Comparison of ENCODE assay signal across 8 cellular contexts in genomic region chr5:180799902-180800801, GRCh38. TPM values are rescaled to one million over a fixed set of nuclear protein-coding genes. Genes with fewer than 3 reads are reported as not detected.
DNase-seq lines count a peak whose midpoint lies in the region; ATAC-seq and TF ChIP-seq lines count a peak whose summit lies in the region.

No MANE protein-coding gene starts in this region.

- no peak for DNase-seq in activated T-cell treated with anti-CD3 and anti-CD28 coated beads, Interleukin-2, amount 50 U/mL, for 24 hours
- DNase-seq in activated T-cell treated with anti-CD3 and anti-CD28 coated beads, Interleukin-2, amount 50 U/mL, for 1 hour: no peak
- DNase-seq in activated T-helper 1 cell treated with anti-CD3 and anti-CD28 coated beads, Interleukin-12 subunit alpha, Interleukin-12 subunit beta, Interleukin-2, Interleukin-4 antibody, amounts not matched to agents 30 ng/mL and 10 ng/mL and 1 ng/mL, durations not matched to agents 14 hours and 24 hours and 36 hours (ENCODE audit: low spot score): no peak
- DNase-seq in HT-29 (ENCODE audit: low spot score) (no peak), DMS153 (lab: John Stamatoyannopoulos, UW) (no peak)
- no peak for DNase-seq in stimulated activated CD4-positive, alpha-beta T cell treated with anti-CD3 and anti-CD28 coated beads, Interleukin-2, amount 100 ng/mL, for 48 hours

- H3K27ac ChIP-seq in gastroesophageal sphincter (peak overlapping the region in 3 of 4 donors; percentile 95 to 99 (median 98)), subcutaneous abdominal adipose tissue (ENCODE audit: low read depth, low read length) (peak overlapping the region; percentile 92)

- no peak for TF ChIP-seq EP300 in gastroesophageal sphincter (IDR thresholded peaks at IDR 0.05)

- intact Hi-C loops in activated T-helper 1 cell treated with anti-CD3 and anti-CD28 coated beads, Interleukin-12 subunit alpha, Interleukin-12 subunit beta, Interleukin-2, Interleukin-4 antibody, amounts not matched to agents 30 ng/mL and 10 ng/mL and 1 ng/mL, durations not matched to agents 14 hours and 24 hours and 36 hours (cut with micrococcal nuclease): loop anchor here (5.0 to 10.0 kb wide), 2 partner anchors 357 to 385 kb away; no protein-coding TSS in a partner anchor

- H3K4me3 ChIP-seq in gastroesophageal sphincter: peak overlapping the region in 1 of 2 donors; percentile 72
- peak overlapping the region; percentile 10 to 94 (median 87) for H3K4me3 ChIP-seq in subcutaneous abdominal adipose tissue (ENCODE audit: low read depth in 1 of 5, low read length in 5 of 5)

- ATAC-seq in gastroesophageal sphincter: no peak

- 62 to 67% methylated on average over 3 to 5 of the region's 6 CpGs for whole genome bisulfite sequencing in gastroesophageal sphincter (ENCODE audit: low coverage in 1 of 2), 2 donors

- H3K27me3 ChIP-seq in gastroesophageal sphincter (no peaks in the 10 kb centered on the region), subcutaneous abdominal adipose tissue (ENCODE audit: control insufficient read depth in 5 of 5, insufficient read depth in 4 of 5, low read length in 5 of 5) (no peaks in the 10 kb centered on the region)

- H3K4me1 ChIP-seq in gastroesophageal sphincter (peaks cover 12 to 89% (median 69%) of the 10 kb centered on the region in 3 donors), subcutaneous abdominal adipose tissue (ENCODE audit: control insufficient read depth in 5 of 5, insufficient read depth in 5 of 5, low read length in 5 of 5) (peaks cover 31 to 90% (median 88%) of the 10 kb centered on the region in 5 donors)

- H3K9me3 Mint-ChIP-seq in activated T-cell treated with anti-CD3 and anti-CD28 coated beads, Interleukin-2, amount 50 U/mL, for 24 hours: no peaks in the 10 kb centered on the region
- H3K9me3 Mint-ChIP-seq in activated T-helper 1 cell treated with anti-CD3 and anti-CD28 coated beads, Interleukin-12 subunit alpha, Interleukin-12 subunit beta, Interleukin-2, Interleukin-4 antibody, amounts not matched to agents 30 ng/mL and 10 ng/mL and 1 ng/mL, durations not matched to agents 14 hours and 24 hours and 36 hours: no peaks in the 10 kb centered on the region

- H3K36me3 Mint-ChIP-seq in activated T-cell treated with anti-CD3 and anti-CD28 coated beads, Interleukin-2, amount 50 U/mL, for 24 hours (ENCODE audit: low read depth): peaks cover 85% of the 10 kb centered on the region
- H3K36me3 Mint-ChIP-seq in activated T-helper 1 cell treated with anti-CD3 and anti-CD28 coated beads, Interleukin-12 subunit alpha, Interleukin-12 subunit beta, Interleukin-2, Interleukin-4 antibody, amounts not matched to agents 30 ng/mL and 10 ng/mL and 1 ng/mL, durations not matched to agents 14 hours and 24 hours and 36 hours (ENCODE audit: low read depth): peaks cover 42% of the 10 kb centered on the region

- H3K27ac Mint-ChIP-seq in activated T-cell treated with anti-CD3 and anti-CD28 coated beads, Interleukin-2, amount 50 U/mL, for 24 hours: peak overlapping the region; percentile 89
- peak overlapping the region; percentile 76 for H3K27ac Mint-ChIP-seq in activated T-helper 1 cell treated with anti-CD3 and anti-CD28 coated beads, Interleukin-12 subunit alpha, Interleukin-12 subunit beta, Interleukin-2, Interleukin-4 antibody, amounts not matched to agents 30 ng/mL and 10 ng/mL and 1 ng/mL, durations not matched to agents 14 hours and 24 hours and 36 hours

- peak overlapping the region; percentile 84 for H3K4me3 Mint-ChIP-seq in activated T-cell treated with anti-CD3 and anti-CD28 coated beads, Interleukin-2, amount 50 U/mL, for 24 hours
- H3K4me3 Mint-ChIP-seq in activated T-helper 1 cell treated with anti-CD3 and anti-CD28 coated beads, Interleukin-12 subunit alpha, Interleukin-12 subunit beta, Interleukin-2, Interleukin-4 antibody, amounts not matched to agents 30 ng/mL and 10 ng/mL and 1 ng/mL, durations not matched to agents 14 hours and 24 hours and 36 hours: peak overlapping the region; percentile 94

- TF ChIP-seq CTCF in gastroesophageal sphincter (IDR thresholded peaks at IDR 0.05): peak in 2 of 4 experiments; percentile 3 to 7

- TF ChIP-seq POLR2A in gastroesophageal sphincter (IDR thresholded peaks at IDR 0.05): no peak

- peaks cover 77% of the 10 kb centered on the region for H3K4me1 Mint-ChIP-seq in activated T-cell treated with anti-CD3 and anti-CD28 coated beads, Interleukin-2, amount 50 U/mL, for 24 hours (ENCODE audit: low read depth)
- H3K4me1 Mint-ChIP-seq in activated T-helper 1 cell treated with anti-CD3 and anti-CD28 coated beads, Interleukin-12 subunit alpha, Interleukin-12 subunit beta, Interleukin-2, Interleukin-4 antibody, amounts not matched to agents 30 ng/mL and 10 ng/mL and 1 ng/mL, durations not matched to agents 14 hours and 24 hours and 36 hours (ENCODE audit: low read depth): peaks cover 78% of the 10 kb centered on the region

- H3K36me3 ChIP-seq in gastroesophageal sphincter (peaks cover 0 to 13% of the 10 kb centered on the region in 2 donors), subcutaneous abdominal adipose tissue (ENCODE audit: control insufficient read depth in 5 of 5, insufficient read depth in 5 of 5, low read length in 5 of 5) (peaks cover 3 to 53% (median 23%) of the 10 kb centered on the region in 5 donors)

- peak overlapping the region in 2 of 5 donors; percentile 44 to 88 for H3K9ac ChIP-seq in subcutaneous abdominal adipose tissue (ENCODE audit: low read length in 5 of 5)

- no peaks in the 10 kb centered on the region for H3K27me3 Mint-ChIP-seq in activated T-cell treated with anti-CD3 and anti-CD28 coated beads, Interleukin-2, amount 50 U/mL, for 24 hours
- H3K27me3 Mint-ChIP-seq in activated T-helper 1 cell treated with anti-CD3 and anti-CD28 coated beads, Interleukin-12 subunit alpha, Interleukin-12 subunit beta, Interleukin-2, Interleukin-4 antibody, amounts not matched to agents 30 ng/mL and 10 ng/mL and 1 ng/mL, durations not matched to agents 14 hours and 24 hours and 36 hours (ENCODE audit: insufficient read depth): no peaks in the 10 kb centered on the region

- H3K9me3 ChIP-seq in gastroesophageal sphincter (no peaks in the 10 kb centered on the region), subcutaneous abdominal adipose tissue (ENCODE audit: control insufficient read depth in 5 of 5, low read length in 5 of 5) (no peaks in the 10 kb centered on the region)

RNA-seq across cellular contexts. Expression of gene MGAT1, which starts 2.5 kb away (rescaled TPM):
- 106 and 107 TPM in 2 replicates for total RNA-seq in activated T-helper 1 cell treated with anti-CD3 and anti-CD28 coated beads, Interleukin-12 subunit alpha, Interleukin-12 subunit beta, Interleukin-2, Interleukin-4 antibody, amounts not matched to agents 30 ng/mL and 10 ng/mL and 1 ng/mL, durations not matched to agents 14 hours and 24 hours and 36 hours
- total RNA-seq in gastroesophageal sphincter: 100 to 1,000 TPM; 122 to 196 (median 159) TPM
- total RNA-seq in HT-29 (2014; rRNA removed; shearing (Covaris generic)): 96.1 and 102 TPM in 2 replicates
